ENCODE assay signal across 24 cellular contexts in genomic region chr22:19125474-19126308, GRCh38. TPM values are rescaled to one million over a fixed set of nuclear protein-coding genes. Genes with fewer than 3 reads are reported as not detected.
"Had no signal": no experiment of that assay in that cellular context is flagged by ENCODE, and none has a peak within 500 bp of the region (broad histone marks: within the 10 kb centered on the region; RNA-seq: fewer than 3 reads in every experiment).

No MANE protein-coding gene starts in this region.

- H3K4me3 ChIP-seq: SJCRH30 had no signal

- ATAC-seq: SK-N-SH treated with all-trans-retinoic acid at 6 μM for 48 hours had no signal

- FAIRE-seq: RCC 7860 had no signal

- H3K36me3 ChIP-seq: SJCRH30 had no signal

- H3K9me3 Mint-ChIP-seq: IgD-negative memory B cell had no signal

- DNase-seq: KBM-7, NCI-H1092, NCI-H1105 treated with DMSO at 0.1 percent for 48 hours, NCI-H1417 treated with DMSO at 0.1 percent for 48 hours, NCI-H146, NCI-H187, NCI-H2029, NCI-H2081 treated with DMSO at 0.1 percent for 48 hours, NCI-H2171, NCI-H226, NCI-H446, NCI-H510A, NCI-H524 treated with DMSO at 0.1 percent for 48 hours, NCI-H69, NCI-H774, RPMI8226, SHP77 treated with DMSO at 0.1 percent for 48 hours, SJCRH30 had no signal

- H3K27me3 ChIP-seq: SJCRH30 had no signal

- H3K27ac ChIP-seq: SJCRH30 had no signal

- H3K9me3 ChIP-seq: SJCRH30 had no signal

- H3K27me3 Mint-ChIP-seq: IgD-negative memory B cell had no signal

RNA-seq across cellular contexts. Expression of gene TSSK2, which starts 5.4 kb away (rescaled TPM):
- total RNA-seq: HT-29, LHCN-M2, MCF 10A, SJCRH30 had no signal
- polyA plus RNA-seq: IgD-negative memory B cell had no signal

RNA-seq across cellular contexts. Expression of gene GSC2, which starts 24.4 kb away (rescaled TPM):
- total RNA-seq: HT-29, LHCN-M2, MCF 10A, SJCRH30 had no signal
- polyA plus RNA-seq: IgD-negative memory B cell had no signal
